In genomic region chr9:134216961-134217360, GRCh38 we compare ENCODE assay signal across 1 cellular context.
A peak's percentile ranks its signal among the peaks of the same experiment; 100 is the strongest.
TF ChIP-seq lines count a peak whose summit lies in the region.

No MANE protein-coding gene starts in this region.

TF ChIP-seq in HepG2, 621 proteins besides CTCF, POLR2A, EP300 and RAD21 (continued from another document):
- TF ChIP-seq MNT (IDR thresholded peaks at IDR 0.05) (no peak), HNRNPUL1 (IDR thresholded peaks at IDR 0.05; ENCODE audit: low read depth, low read length) (no peak), BHLHE40 (IDR thresholded peaks at IDR 0.05; ENCODE audit: low read length) (no peak), ZNF777 (CRISPR knock-in tag; IDR thresholded peaks at IDR 0.05) (0 out of 2 replicates have a peak, but pooled peaks have one; percentile 1), RNF2 (conservative IDR thresholded peaks at IDR 0.05; ENCODE audit: low read depth) (no peak), HHEX (CRISPR knock-in tag; IDR thresholded peaks at IDR 0.05) (no peak), ZNF749 (CRISPR knock-in tag; IDR thresholded peaks at IDR 0.05; ENCODE audit: borderline replicate concordance) (no peak)
